17 cellular contexts compared by ENCODE assay signal in the genomic region with DNA sequence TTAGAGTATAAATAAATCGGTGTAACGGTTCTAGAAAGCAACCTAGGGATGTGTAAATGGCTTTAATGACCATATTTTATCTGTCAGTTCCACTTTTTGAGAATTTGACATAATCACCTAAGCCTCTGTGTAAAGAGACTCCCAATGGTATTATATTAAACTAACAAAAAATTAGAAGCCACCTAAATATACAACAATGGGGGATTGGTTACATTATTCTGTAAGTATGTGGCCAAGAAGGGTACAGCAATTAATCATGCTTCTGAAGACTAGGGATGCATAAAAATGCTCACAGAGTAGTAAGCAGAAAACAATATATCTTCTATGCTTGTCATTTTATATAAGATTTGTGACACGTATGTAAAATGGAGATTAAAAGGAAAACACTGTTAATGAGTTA. TPM values are rescaled to one million over a fixed set of nuclear protein-coding genes. Genes with fewer than 3 reads are reported as not detected.
DNase-seq lines count a peak whose midpoint lies in the region; ATAC-seq and TF ChIP-seq lines count a peak whose summit lies in the region.
"Had no signal": no experiment of that assay in that cellular context is flagged by ENCODE, and none has a peak within 500 bp of the region (broad histone marks: within the 10 kb centered on the region; RNA-seq: fewer than 3 reads in every experiment).

No MANE protein-coding gene starts in this region.

- H4K20me1 ChIP-seq in PC-3 (ENCODE audit: low read length): peaks cover 38% of the 10 kb centered on the region

- peaks cover 30% of the 10 kb centered on the region for H3K36me3 ChIP-seq in PC-3 (ENCODE audit: low read depth, low read length)
- peaks cover 18 to 73% of the 10 kb centered on the region in 2 donors for H3K36me3 ChIP-seq in psoas muscle (ENCODE audit: insufficient read depth in 1 of 2, low read depth in 1 of 2)

- peaks cover 89% of the 10 kb centered on the region for H3K79me2 ChIP-seq in PC-3 (ENCODE audit: low read length)

- peaks cover 18% of the 10 kb centered on the region for H3K4me1 Mint-ChIP-seq in activated CD4-positive, alpha-beta T cell treated with anti-CD3 and anti-CD28 coated beads, Interleukin-2, amount 10 ng/mL, durations not matched to agents 7 days and 5 days
- peaks cover 20% of the 10 kb centered on the region for H3K4me1 Mint-ChIP-seq in activated CD4-positive, alpha-beta T cell treated with anti-CD3 and anti-CD28 coated beads for 36 hours

- no peak overlapping the region for H2AFZ ChIP-seq in PC-3 (ENCODE audit: low read length)

- H3K9me3 Mint-ChIP-seq in activated CD4-positive, alpha-beta T cell treated with anti-CD3 and anti-CD28 coated beads, Interleukin-2, amount 10 ng/mL, durations not matched to agents 7 days and 5 days: no peaks in the 10 kb centered on the region
- no peaks in the 10 kb centered on the region for H3K9me3 Mint-ChIP-seq in activated CD4-positive, alpha-beta T cell treated with anti-CD3 and anti-CD28 coated beads for 36 hours (ENCODE audit: low read depth)

- H3K36me3 Mint-ChIP-seq in activated CD4-positive, alpha-beta T cell treated with anti-CD3 and anti-CD28 coated beads, Interleukin-2, amount 10 ng/mL, durations not matched to agents 7 days and 5 days (ENCODE audit: low read depth): peaks cover 32% of the 10 kb centered on the region
- peaks cover 30% of the 10 kb centered on the region for H3K36me3 Mint-ChIP-seq in activated CD4-positive, alpha-beta T cell treated with anti-CD3 and anti-CD28 coated beads for 36 hours (ENCODE audit: low read depth)

- no peak overlapping the region for H3K4me3 Mint-ChIP-seq in activated CD4-positive, alpha-beta T cell treated with anti-CD3 and anti-CD28 coated beads, Interleukin-2, amount 10 ng/mL, durations not matched to agents 7 days and 5 days
- H3K4me3 Mint-ChIP-seq in activated CD4-positive, alpha-beta T cell treated with anti-CD3 and anti-CD28 coated beads for 36 hours: no peak overlapping the region

- POLR2A ChIA-PET in activated CD4-positive, alpha-beta T cell treated with anti-CD3 and anti-CD28 coated beads, Interleukin-2, amount 10 ng/mL, durations not matched to agents 7 days and 5 days (lab: Charles Lee): interaction anchor here (0.6 kb wide), 1 partner anchor 70 kb away, joined by 8 read pairs; no protein-coding TSS in a partner anchor
- POLR2A ChIA-PET in activated CD4-positive, alpha-beta T cell treated with anti-CD3 and anti-CD28 coated beads for 36 hours (lab: Charles Lee): no interaction called here
- POLR2A ChIA-PET in PC-3 (lab: Charles Lee; ENCODE audit: unreplicated experiment): interaction anchor here (0.6 kb wide), 1 partner anchor 37 kb away, joined by 5 read pairs; the partner anchor contains the start of gene POP5

- H3K27me3 ChIP-seq in PC-3 (ENCODE audit: low read length): no peaks in the 10 kb centered on the region
- H3K27me3 ChIP-seq in psoas muscle (ENCODE audit: insufficient read depth in 3 of 3, low read length in 2 of 3): no peaks in the 10 kb centered on the region
- H3K27me3 ChIP-seq: BLaER1 treated with 17β-estradiol and CSF1 and Interleukin-3, amounts not matched to agents 10 nM and 100 nM had no signal

- no peak for TF ChIP-seq CTCF in C4-2B (conservative IDR thresholded peaks at IDR 0.05)
- TF ChIP-seq CTCF in PC-3 (conservative IDR thresholded peaks at IDR 0.05; ENCODE audit: low read depth, low read length): no peak
- TF ChIP-seq CTCF in psoas muscle (IDR thresholded peaks at IDR 0.05): no peak

- H3K9me2 ChIP-seq in PC-3 (replicated peaks; ENCODE audit: low read length): no peaks in the 10 kb centered on the region

- H3K4me2 ChIP-seq in PC-3 (ENCODE audit: low read length): peak overlapping the region; percentile 13
- H3K4me2 ChIP-seq: BLaER1 treated with 17β-estradiol and CSF1 and Interleukin-3, amounts not matched to agents 10 nM and 100 nM had no signal

- no peak for DNase-seq in activated CD4-positive, alpha-beta T cell treated with anti-CD3 and anti-CD28 coated beads, Interleukin-2, amount 10 ng/mL, durations not matched to agents 7 days and 5 days
- DNase-seq in activated CD4-positive, alpha-beta T cell treated with anti-CD3 and anti-CD28 coated beads for 36 hours: no peak
- DNase-seq in PC-3 (peak; percentile 34), psoas muscle (no peak), NCI-H187 (lab: John Stamatoyannopoulos, UW) (no peak), DMS153 (lab: John Stamatoyannopoulos, UW) (no peak)
- DNase-seq: 8988T; ACHN; CD4-positive, alpha-beta memory T cell; DMS79 treated with DMSO at 0.1 percent for 48 hours; EL; GOT3; IMR-90 had no signal

- H3K9me3 ChIP-seq in PC-3 (ENCODE audit: low read length) (no peaks in the 10 kb centered on the region), psoas muscle (no peaks in the 10 kb centered on the region)
- H3K9me3 ChIP-seq: BLaER1 treated with 17β-estradiol and CSF1 and Interleukin-3, amounts not matched to agents 10 nM and 100 nM; HAP-1 had no signal

- ATAC-seq in activated CD4-positive, alpha-beta T cell treated with anti-CD3 and anti-CD28 coated beads for 36 hours: no peak
- ATAC-seq in PC-3 (peak; percentile 11; the same call in 1 of the 2 replicates), psoas muscle (no peak), HG02610 (IDR thresholded peaks at IDR 0.05; ENCODE audit: unreplicated experiment) (no peak)

- intact Hi-C loops in activated CD4-positive, alpha-beta T cell treated with anti-CD3 and anti-CD28 coated beads for 36 hours (cut with DNase I, micrococcal nuclease): no loop called here
- intact Hi-C loops in PC-3 (cut with micrococcal nuclease): no loop called here
- intact Hi-C loops in psoas muscle (cut with DNase I): no loop called here

- H3K27ac ChIP-seq in C4-2B: peak overlapping the region; percentile 72; the same call in 1 of the 2 replicates
- peak overlapping the region; percentile 94 for H3K27ac ChIP-seq in PC-3 (ENCODE audit: low read length)
- H3K27ac ChIP-seq in psoas muscle: peak overlapping the region; percentile 50
- H3K27ac ChIP-seq: BLaER1 treated with 17β-estradiol and CSF1 and Interleukin-3, amounts not matched to agents 10 nM and 100 nM had no signal

- no peak overlapping the region for H3K9ac ChIP-seq in PC-3 (ENCODE audit: low read length)
- H3K9ac ChIP-seq: BLaER1 treated with 17β-estradiol and CSF1 and Interleukin-3, amounts not matched to agents 10 nM and 100 nM had no signal

- CTCF ChIA-PET in activated CD4-positive, alpha-beta T cell treated with anti-CD3 and anti-CD28 coated beads, Interleukin-2, amount 10 ng/mL, durations not matched to agents 7 days and 5 days (lab: Charles Lee): interaction anchor here (0.7 kb wide), 1 partner anchor 48 kb away, joined by 6 read pairs; the partner anchor contains the start of gene DYNLL1
- CTCF ChIA-PET in activated CD4-positive, alpha-beta T cell treated with anti-CD3 and anti-CD28 coated beads for 36 hours (lab: Charles Lee): no interaction called here
- CTCF ChIA-PET in PC-3 (lab: Charles Lee): no interaction called here

- no peak overlapping the region for H3K4me3 ChIP-seq in PC-3 (ENCODE audit: low read length)
- H3K4me3 ChIP-seq in psoas muscle: peak overlapping the region; percentile 12
- H3K4me3 ChIP-seq: BLaER1 treated with 17β-estradiol and CSF1 and Interleukin-3, amounts not matched to agents 10 nM and 100 nM; HAP-1 had no signal

- peaks cover 46% of the 10 kb centered on the region for H3K4me1 ChIP-seq in PC-3 (ENCODE audit: insufficient read depth, low read length)
- peaks cover 87% of the 10 kb centered on the region for H3K4me1 ChIP-seq in psoas muscle

- no TSS peak for BruUV-seq in PC-3 (replicated peaks; lab: Mats Ljungman, UMichigan)

- H3K27me3 Mint-ChIP-seq in activated CD4-positive, alpha-beta T cell treated with anti-CD3 and anti-CD28 coated beads, Interleukin-2, amount 10 ng/mL, durations not matched to agents 7 days and 5 days: no peaks in the 10 kb centered on the region
- no peaks in the 10 kb centered on the region for H3K27me3 Mint-ChIP-seq in activated CD4-positive, alpha-beta T cell treated with anti-CD3 and anti-CD28 coated beads for 36 hours
- H3K27me3 Mint-ChIP-seq: CD4-positive, alpha-beta memory T cell had no signal

- H3F3A ChIP-seq in PC-3 (ENCODE audit: low read length, unreplicated experiment): peaks cover 19% of the 10 kb centered on the region

- peak overlapping the region; percentile 31 for H3K27ac Mint-ChIP-seq in activated CD4-positive, alpha-beta T cell treated with anti-CD3 and anti-CD28 coated beads, Interleukin-2, amount 10 ng/mL, durations not matched to agents 7 days and 5 days
- no peak overlapping the region for H3K27ac Mint-ChIP-seq in activated CD4-positive, alpha-beta T cell treated with anti-CD3 and anti-CD28 coated beads for 36 hours

- 70 to 80% (median 80%) methylated on average over 3 of the region's 3 CpGs for WGBS in psoas muscle, 3 donors

RNA-seq across cellular contexts. Expression of gene RNF10, which starts 10.5 kb away (rescaled TPM):
- total RNA-seq in activated CD4-positive, alpha-beta T cell treated with anti-CD3 and anti-CD28 coated beads, Interleukin-2, amount 10 ng/mL, durations not matched to agents 7 days and 5 days: 100 to 1,000 TPM; 191 to 219 TPM
- total RNA-seq in activated CD4-positive, alpha-beta T cell treated with anti-CD3 and anti-CD28 coated beads for 36 hours: 100 to 1,000 TPM; 177 to 184 TPM
- 79.7 and 161 TPM in 2 replicates for total RNA-seq in PC-3 (2014; rRNA removed)
- 100 to 1,000 TPM; 296 to 463 (median 350) TPM for total RNA-seq in psoas muscle
- polyA plus RNA-seq in psoas muscle: 100 to 1,000 TPM; 299 to 624 (median 302) TPM

RNA-seq across cellular contexts. Expression of gene COQ5, which starts 15.7 kb away (rescaled TPM):
- 10 to 100 TPM; 25.5 to 27.9 TPM for total RNA-seq in activated CD4-positive, alpha-beta T cell treated with anti-CD3 and anti-CD28 coated beads, Interleukin-2, amount 10 ng/mL, durations not matched to agents 7 days and 5 days
- 10 to 100 TPM; 31.3 to 32.6 TPM for total RNA-seq in activated CD4-positive, alpha-beta T cell treated with anti-CD3 and anti-CD28 coated beads for 36 hours
- total RNA-seq in PC-3 (2014; rRNA removed): 40.4 and 41.2 TPM in 2 replicates
- 10 to 100 TPM; 33.1 to 52.8 (median 45.7) TPM for total RNA-seq in psoas muscle
- 10 to 100 TPM; 53.4 to 81.4 (median 55.4) TPM for polyA plus RNA-seq in psoas muscle

RNA-seq across cellular contexts. Expression of gene POP5, which starts 36.5 kb away (rescaled TPM):
- total RNA-seq in activated CD4-positive, alpha-beta T cell treated with anti-CD3 and anti-CD28 coated beads, Interleukin-2, amount 10 ng/mL, durations not matched to agents 7 days and 5 days: 10 to 100 TPM; 60.8 to 64.7 TPM
- total RNA-seq in activated CD4-positive, alpha-beta T cell treated with anti-CD3 and anti-CD28 coated beads for 36 hours: 10 to 100 TPM; 44.8 to 52.6 TPM
- total RNA-seq in PC-3 (2014; rRNA removed): 83.8 and 89.8 TPM in 2 replicates
- total RNA-seq in psoas muscle: 10 to 100 TPM in 3 of 4 donors, 1 to 10 TPM in 1; 9.8 to 20.2 (median 17.0) TPM
- 10 to 100 TPM; 18.9 to 30.4 (median 27.7) TPM for polyA plus RNA-seq in psoas muscle

RNA-seq across cellular contexts. Expression of gene DYNLL1, which starts 48.8 kb away (rescaled TPM):
- total RNA-seq in activated CD4-positive, alpha-beta T cell treated with anti-CD3 and anti-CD28 coated beads, Interleukin-2, amount 10 ng/mL, durations not matched to agents 7 days and 5 days: 100 to 1,000 TPM; 257 to 297 TPM
- 100 to 1,000 TPM; 166 to 169 TPM for total RNA-seq in activated CD4-positive, alpha-beta T cell treated with anti-CD3 and anti-CD28 coated beads for 36 hours
- total RNA-seq in PC-3 (2014; rRNA removed): 283 and 396 TPM in 2 replicates
- 100 to 1,000 TPM in 1 of 4 donors, 10 to 100 TPM in 3; 30.1 to 116 (median 68.2) TPM for total RNA-seq in psoas muscle
- 100 to 1,000 TPM in 2 of 3 donors, 10 to 100 TPM in 1; 62.0 to 155 (median 144) TPM for polyA plus RNA-seq in psoas muscle
